Comparison of ENCODE assay signal across 34 cellular contexts in the genomic region with DNA sequence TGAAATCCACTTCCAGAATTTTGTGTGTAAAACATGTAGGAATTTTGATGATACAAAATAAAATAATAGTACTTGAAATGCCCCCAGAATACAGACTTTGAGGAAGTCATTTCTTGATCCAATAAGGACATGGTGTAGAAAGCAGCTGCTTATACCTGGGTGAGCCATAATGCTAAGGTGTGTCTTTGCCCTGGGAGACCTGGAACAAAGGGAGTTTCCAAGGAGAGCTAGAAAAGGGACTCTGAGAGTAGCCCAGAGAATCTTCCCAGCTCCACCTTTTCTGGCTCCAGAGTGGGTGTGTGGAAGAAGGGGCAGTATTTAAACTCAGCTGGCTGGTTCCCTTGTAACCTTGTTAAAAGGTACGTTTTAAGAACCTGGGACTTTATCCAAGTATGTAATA.
"Had no signal": no experiment of that assay in that cellular context is flagged by ENCODE, and none has a peak within 500 bp of the region (broad histone marks: within the 10 kb centered on the region; RNA-seq: fewer than 3 reads in every experiment).

No MANE protein-coding gene starts in this region.

- DNase-seq: activated B cell treated with CpG ODN at 0.5 μM for 24 hours; activated CD4-positive, alpha-beta memory T cell treated with anti-CD3 and anti-CD28 coated beads for 36 hours; activated CD4-positive, alpha-beta T cell treated with anti-CD3 and anti-CD28 coated beads for 4 hours; activated CD4-positive, alpha-beta T cell treated with anti-CD3 and anti-CD28 coated beads, Interleukin-2, amount 10 ng/mL, durations not matched to agents 24 days and 14 days; activated CD4-positive, alpha-beta T cell treated with anti-CD3 and anti-CD28 coated beads, Interleukin-2, amount 50 U/mL, for 1 hour; activated CD4-positive, alpha-beta T cell treated with anti-CD3 and anti-CD28 coated beads, Interleukin-2, amount 50 U/mL, for 4 hours; activated CD4-positive, CD25-positive, alpha-beta regulatory T cell treated with anti-CD3 and anti-CD28 coated beads, Interleukin-2, amount 50 U/mL, for 72 hours; activated CD8-positive, alpha-beta memory T cell treated with anti-CD3 and anti-CD28 coated beads, Interleukin-2, amount 50 U/mL, for 4 hours; activated CD8-positive, alpha-beta T cell treated with anti-CD3 and anti-CD28 coated beads for 36 hours; activated effector memory CD4-positive, alpha-beta T cell treated with anti-CD3 and anti-CD28 coated beads, Interleukin-2, amount 50 U/mL, for 16 hours; activated gamma-delta T cell treated with Interleukin-2 at 50 U/mL for 16 hours; activated naive CD4-positive, alpha-beta T cell; activated naive CD4-positive, alpha-beta T cell treated with anti-CD3 and anti-CD28 coated beads for 36 hours; activated naive CD4-positive, alpha-beta T cell treated with anti-CD3 and anti-CD28 coated beads, Interleukin-2, amount 50 U/mL, for 16 hours; activated naive CD8-positive, alpha-beta T cell treated with anti-CD3 and anti-CD28 coated beads for 36 hours; activated T-cell treated with anti-CD3 and anti-CD28 coated beads for 4 hours; activated T-cell treated with anti-CD3 and anti-CD28 coated beads, Interleukin-2, amount 50 U/mL, for 1 hour; activated T-cell treated with anti-CD3 and anti-CD28 coated beads, Interleukin-2, amount 50 U/mL, for 4 hours; activated T-cell treated with anti-CD3 and anti-CD28 coated beads, Interleukin-2, amount 50 U/mL, for 72 hours; adrenal gland; amniotic stem cell; aorta; body of pancreas; brain microvascular endothelial cell; central memory CD4-positive, alpha-beta T cell; T-helper 1 cell; T-helper 2 cell; T-helper 9 cell had no signal

- H3K4me1 ChIP-seq: adrenal gland, breast epithelium had no signal

- H3K4me3 ChIP-seq: adrenal gland, body of pancreas, breast epithelium had no signal

- H3K36me3 ChIP-seq: adrenal gland, brain microvascular endothelial cell, breast epithelium had no signal

- FAIRE-seq: astrocyte, TTC549 had no signal

- ATAC-seq: activated CD8-positive, alpha-beta T cell treated with anti-CD3 and anti-CD28 coated beads for 36 hours; activated naive CD4-positive, alpha-beta T cell treated with anti-CD3 and anti-CD28 coated beads, Interleukin-2, amount 50 U/mL, for 72 hours; activated T-cell treated with anti-CD3 and anti-CD28 coated beads, Interleukin-2, amount 50 U/mL, for 4 hours; activated T-cell treated with anti-CD3 and anti-CD28 coated beads, Interleukin-2, amount 50 U/mL, for 72 hours; activated T-helper 17 cell treated with anti-CD3 and anti-CD28 coated beads, Interleukin-2, amount 50 U/mL, for 72 hours; body of pancreas had no signal

- H3K27ac ChIP-seq: adrenal gland, body of pancreas, brain microvascular endothelial cell, breast epithelium, VCaP had no signal

- H3K27me3 ChIP-seq: adrenal gland, body of pancreas, brain microvascular endothelial cell, breast epithelium had no signal

- H3K9me3 ChIP-seq: adrenal gland, body of pancreas, breast epithelium had no signal
